12 cellular contexts compared by ENCODE assay signal in genomic region chr1:53582211-53583020, GRCh38.
A peak's percentile ranks its signal among the peaks of the same experiment; 100 is the strongest.
DNase-seq lines count a peak whose midpoint lies in the region; ATAC-seq and TF ChIP-seq lines count a peak whose summit lies in the region.
"Had no signal": no experiment of that assay in that cellular context is flagged by ENCODE, and none has a peak within 500 bp of the region (broad histone marks: within the 10 kb centered on the region; RNA-seq: fewer than 3 reads in every experiment).

No MANE protein-coding gene starts in this region.

- intact Hi-C loops in natural killer cell (cut with micrococcal nuclease), result loop anchor here (2.0 kb wide), 1 partner anchor 18 kb away; no protein-coding TSS in a partner anchor

- DNase-seq in NCI-H2227 (lab: John Stamatoyannopoulos, UW; ENCODE audit: unreplicated experiment), result peak; percentile 24
- DNase-seq in NCI-H2227 treated with DMSO at 0.1 percent for 48 hours (lab: John Stamatoyannopoulos, UW), result no peak
- DNase-seq in DMS 273 (lab: John Stamatoyannopoulos, UW; ENCODE audit: unreplicated experiment), result peak; percentile 73
- peak; percentile 67 for DNase-seq in RPMI8226
- peak; percentile 56 for DNase-seq in natural killer cell
- DNase-seq in T-helper 2 cell treated with Interferon-gamma antibody and Interleukin-4, amounts not matched to agents 5 μg/mL and 100 μg/mL, for 36 hours (ENCODE audit: low spot score), result no peak
- DNase-seq in NCI-H2107 treated with DMSO at 0.1 percent for 48 hours (lab: John Stamatoyannopoulos, UW; ENCODE audit: unreplicated experiment), result no peak
- no peak for DNase-seq in LoVo (ENCODE audit: low spot score)
- DNase-seq: activated CD4-positive, alpha-beta T cell treated with anti-CD3 and anti-CD28 coated beads, Interleukin-2, amount 10 ng/mL, durations not matched to agents 7 days and 5 days; DMS153; NCI-H1092 had no signal

- H3K4me1 Mint-ChIP-seq in natural killer cell, result peaks cover 52 to 56% of the 10 kb centered on the region in 2 donors
- peaks cover 10% of the 10 kb centered on the region for H3K4me1 Mint-ChIP-seq in T-helper 2 cell treated with Interferon-gamma antibody and Interleukin-4, amounts not matched to agents 5 μg/mL and 100 μg/mL, for 36 hours (ENCODE audit: low read depth)

- peak overlapping the region; percentile 35 for H3K4me3 Mint-ChIP-seq in natural killer cell
- H3K4me3 Mint-ChIP-seq in T-helper 2 cell treated with Interferon-gamma antibody and Interleukin-4, amounts not matched to agents 5 μg/mL and 100 μg/mL, for 36 hours, result no peak overlapping the region
- H3K4me3 Mint-ChIP-seq: activated CD4-positive, alpha-beta T cell treated with anti-CD3 and anti-CD28 coated beads, Interleukin-2, amount 10 ng/mL, durations not matched to agents 7 days and 5 days; activated naive CD8-positive, alpha-beta T cell had no signal

- peaks cover 5% of the 10 kb centered on the region for H3K36me3 Mint-ChIP-seq in natural killer cell
- H3K36me3 Mint-ChIP-seq in T-helper 2 cell treated with Interferon-gamma antibody and Interleukin-4, amounts not matched to agents 5 μg/mL and 100 μg/mL, for 36 hours (ENCODE audit: low read depth), result no peaks in the 10 kb centered on the region
- H3K36me3 Mint-ChIP-seq: activated naive CD8-positive, alpha-beta T cell had no signal

- peak; percentile 76 to 87 (median 84) for ATAC-seq in natural killer cell

- H3K27me3 Mint-ChIP-seq in natural killer cell (ENCODE audit: low read depth in 2 of 2), result peaks cover 46 to 48% of the 10 kb centered on the region in 2 donors
- peaks cover 3% of the 10 kb centered on the region for H3K27me3 Mint-ChIP-seq in T-helper 2 cell treated with Interferon-gamma antibody and Interleukin-4, amounts not matched to agents 5 μg/mL and 100 μg/mL, for 36 hours (ENCODE audit: low read depth)
- H3K27me3 Mint-ChIP-seq: activated naive CD8-positive, alpha-beta T cell had no signal

- H3K9me3 Mint-ChIP-seq in natural killer cell, result no peaks in the 10 kb centered on the region
- no peaks in the 10 kb centered on the region for H3K9me3 Mint-ChIP-seq in T-helper 2 cell treated with Interferon-gamma antibody and Interleukin-4, amounts not matched to agents 5 μg/mL and 100 μg/mL, for 36 hours
- H3K9me3 Mint-ChIP-seq: activated CD4-positive, alpha-beta T cell treated with anti-CD3 and anti-CD28 coated beads, Interleukin-2, amount 10 ng/mL, durations not matched to agents 7 days and 5 days had no signal

- no peak for TF ChIP-seq CTCF in natural killer cell (IDR thresholded peaks at IDR 0.05)

- H3K27ac Mint-ChIP-seq in natural killer cell, result peak overlapping the region; percentile 31 to 87
- no peak overlapping the region for H3K27ac Mint-ChIP-seq in T-helper 2 cell treated with Interferon-gamma antibody and Interleukin-4, amounts not matched to agents 5 μg/mL and 100 μg/mL, for 36 hours
- H3K27ac Mint-ChIP-seq: activated CD4-positive, alpha-beta T cell treated with anti-CD3 and anti-CD28 coated beads, Interleukin-2, amount 10 ng/mL, durations not matched to agents 7 days and 5 days; activated naive CD8-positive, alpha-beta T cell had no signal

Comparison
In these comparisons a context has a peak if more than half of its experiments do, and no peak if none do; other contexts are left out.
1. DNase-seq: peak in NCI-H2227 (single experiment), DMS 273 (single experiment), RPMI8226 (single experiment) and natural killer cell (single experiment); none in NCI-H2227 treated with DMSO at 0.1 percent for 48 hours (single experiment), T-helper 2 cell treated with Interferon-gamma antibody and Interleukin-4, amounts not matched to agents 5 μg/mL and 100 μg/mL, for 36 hours (single experiment), NCI-H2107 treated with DMSO at 0.1 percent for 48 hours (single experiment) and LoVo (single experiment).